ENCODE assay signal across 24 cellular contexts in the genomic region with DNA sequence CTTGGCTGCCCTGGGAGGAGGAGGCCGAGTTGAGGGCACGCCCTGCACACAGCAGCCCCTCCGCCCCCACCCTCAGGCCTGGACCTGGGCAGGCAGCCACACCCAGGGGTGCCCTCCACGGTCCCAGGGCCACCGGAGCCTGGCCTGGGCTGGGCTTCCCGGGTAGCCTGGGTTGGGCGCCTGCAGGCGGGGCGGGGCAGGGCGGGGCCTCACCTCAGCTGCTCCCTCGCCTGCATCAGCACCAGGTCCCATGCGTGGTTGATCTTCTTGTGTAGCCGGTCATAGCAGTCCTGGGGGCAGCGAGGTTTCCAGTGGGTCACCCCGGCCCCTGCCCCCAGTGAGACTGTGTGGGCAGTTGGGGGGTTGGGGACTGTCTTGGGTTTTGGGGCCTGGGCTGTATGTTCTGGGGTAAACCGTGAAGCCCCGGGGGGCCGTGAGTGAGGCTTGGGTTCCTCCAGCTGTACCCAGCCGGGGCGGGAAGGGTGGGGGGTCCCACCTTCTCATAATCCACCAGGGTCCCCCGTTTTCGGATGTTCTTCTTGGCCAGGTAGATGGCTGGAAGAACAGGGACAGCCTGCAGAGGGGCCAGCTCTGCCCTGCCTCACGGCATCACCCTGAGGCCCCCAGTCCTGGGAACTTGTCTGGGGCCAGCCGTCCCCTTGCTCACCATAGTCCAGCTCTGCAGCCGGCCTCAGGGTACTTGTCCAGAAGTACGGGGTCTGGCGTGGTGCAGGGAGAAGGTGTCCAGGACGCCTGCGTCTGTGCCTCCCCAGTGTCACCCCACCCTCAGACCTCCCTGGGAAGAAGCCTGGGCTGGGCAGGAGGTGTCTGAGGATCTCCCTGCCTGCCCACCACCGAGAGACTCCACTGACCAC. TPM values are rescaled to one million over a fixed set of nuclear protein-coding genes. Genes with fewer than 3 reads are reported as not detected.
DNase-seq lines count a peak whose midpoint lies in the region; ATAC-seq, FAIRE-seq and TF ChIP-seq lines count a peak whose summit lies in the region.
"Had no signal": no experiment of that assay in that cellular context is flagged by ENCODE, and none has a peak within 500 bp of the region (broad histone marks: within the 10 kb centered on the region; RNA-seq: fewer than 3 reads in every experiment).

No MANE protein-coding gene starts in this region.

- peaks cover 3% of the 10 kb centered on the region for H3K27me3 Mint-ChIP-seq in activated T-helper 17 cell treated with anti-CD3 and anti-CD28 coated beads, Interleukin-2, amount 50 U/mL, for 72 hours
- H3K27me3 Mint-ChIP-seq in H9 (ENCODE audit: low read depth), result peaks cover 37% of the 10 kb centered on the region

- H2AK5ac ChIP-seq in neuronal stem cell (ENCODE audit: low read depth, low read length) (peak overlapping the region; percentile 99), H9 (ENCODE audit: insufficient read length, low read length) (no peak overlapping the region)

- H3K23ac ChIP-seq in neuronal stem cell (ENCODE audit: low read depth, low read length, poor library complexity) (peak overlapping the region; percentile 73), H9 (ENCODE audit: insufficient read length, low read depth, low read length) (no peak overlapping the region)

- H3K23me2 ChIP-seq in H9 (ENCODE audit: insufficient read length, low read depth, low read length, poor library complexity, severe bottlenecking), result peaks cover 5% of the 10 kb centered on the region

- H3K27me3 ChIP-seq in Karpas-422 (ENCODE audit: low read length) (no peaks in the 10 kb centered on the region), neuronal stem cell (ENCODE audit: control insufficient read depth in 3 of 3, insufficient read depth in 3 of 3, low read depth in 1 of 3, low read length in 3 of 3) (peaks cover 3 to 47% (median 30%) of the 10 kb centered on the region in 3 experiments), H9 (ENCODE audit: insufficient read depth, low read length) (peaks cover 3% of the 10 kb centered on the region; the same call in 1 of the 2 replicates)

- H4K20me1 ChIP-seq in Karpas-422 (ENCODE audit: insufficient read depth, low read depth, low read length) (no peaks in the 10 kb centered on the region), H9 (ENCODE audit: control insufficient read depth, insufficient read depth, insufficient read length) (no peaks in the 10 kb centered on the region)

- H3K79me1 ChIP-seq in neuronal stem cell (ENCODE audit: low read depth, low read length), result no peaks in the 10 kb centered on the region
- H3K79me1 ChIP-seq in H9 (ENCODE audit: insufficient read depth, low read depth, low read length, poor library complexity, severe bottlenecking), result no peaks in the 10 kb centered on the region

- H2BK5ac ChIP-seq in neuronal stem cell (ENCODE audit: low read length) (no peak overlapping the region), H9 (ENCODE audit: insufficient read length, low read length) (no peak overlapping the region)

- H4K91ac ChIP-seq in neuronal stem cell (ENCODE audit: low read depth, low read length, poor library complexity), result no peak overlapping the region
- no peak overlapping the region for H4K91ac ChIP-seq in H9 (ENCODE audit: insufficient read length, low read depth, low read length)

- no peak overlapping the region for H3K27ac Mint-ChIP-seq in activated T-helper 17 cell treated with anti-CD3 and anti-CD28 coated beads, Interleukin-2, amount 50 U/mL, for 72 hours
- H3K27ac Mint-ChIP-seq in H9, result no peak overlapping the region
- H3K27ac Mint-ChIP-seq: IgD-negative memory B cell; stimulated activated naive B cell treated with anti-CD40 and anti-IgM and Interleukin-4, amounts not matched to agents 10 μg/mL and 1 μg/mL and 100 μg/mL, for 72 hours; type B pancreatic cell had no signal

- FAIRE-seq in GM12892 (lab: Jason Lieb, UNC), result no peak
- FAIRE-seq: endothelial cell of umbilical vein, RCC 7860 had no signal

- no peak overlapping the region for H2BK120ac ChIP-seq in neuronal stem cell (ENCODE audit: low read depth, low read length)
- H2BK120ac ChIP-seq in H9 (ENCODE audit: low read depth, low read length, poor library complexity, severe bottlenecking), result no peak overlapping the region

- no peak overlapping the region for H3K14ac ChIP-seq in neuronal stem cell (ENCODE audit: low read length)
- no peak overlapping the region for H3K14ac ChIP-seq in H9 (ENCODE audit: insufficient read depth, low read length)

- no peak overlapping the region for H3K4ac ChIP-seq in neuronal stem cell (ENCODE audit: low read length)
- no peak overlapping the region for H3K4ac ChIP-seq in H9 (ENCODE audit: low read depth, low read length)

- no peaks in the 10 kb centered on the region for H3K4me1 Mint-ChIP-seq in activated T-helper 17 cell treated with anti-CD3 and anti-CD28 coated beads, Interleukin-2, amount 50 U/mL, for 72 hours
- H3K4me1 Mint-ChIP-seq in H9, result peaks cover 0 to 2% of the 10 kb centered on the region in 2 experiments; a peak in 1 of 4 replicates

- peaks cover 6% of the 10 kb centered on the region for H3K4me1 ChIP-seq in Karpas-422 (ENCODE audit: low read length)
- H3K4me1 ChIP-seq in neuronal stem cell (ENCODE audit: control insufficient read depth in 2 of 2, insufficient read depth in 1 of 2, low read depth in 1 of 2, low read length in 2 of 2), result peaks cover 5 to 6% of the 10 kb centered on the region in 2 donors
- no peaks in the 10 kb centered on the region for H3K4me1 ChIP-seq in H9 (ENCODE audit: insufficient read depth, low read length)
- H3K4me1 ChIP-seq: parathyroid adenoma had no signal

- H3K4me3 ChIP-seq in Karpas-422 (ENCODE audit: low read length) (peak overlapping the region; percentile 44; the same call in 1 of the 2 replicates), neuronal stem cell (ENCODE audit: low read length in 2 of 2) (no peak overlapping the region)
- H3K4me3 ChIP-seq: cardiac muscle cell, lung had no signal

- peak overlapping the region; percentile 60 for H3K4me2 ChIP-seq in Karpas-422 (ENCODE audit: low read depth, low read length, poor library complexity, severe bottlenecking)
- no peak overlapping the region for H3K4me2 ChIP-seq in neuronal stem cell (ENCODE audit: insufficient read depth, low read length, poor library complexity, severe bottlenecking)
- no peak overlapping the region for H3K4me2 ChIP-seq in H9 (ENCODE audit: insufficient read depth, insufficient read length, low read length)

- no peaks in the 10 kb centered on the region for H3K9me2 ChIP-seq in Karpas-422 (replicated peaks; ENCODE audit: insufficient read depth, low read length)

- TF ChIP-seq POLR2A in GM12892 (IDR thresholded peaks at IDR 0.05; ENCODE audit: low read depth, low read length), result no peak

- no peaks in the 10 kb centered on the region for H3K9me3 Mint-ChIP-seq in activated T-helper 17 cell treated with anti-CD3 and anti-CD28 coated beads, Interleukin-2, amount 50 U/mL, for 72 hours
- no peaks in the 10 kb centered on the region; a peak in 1 of 5 replicates for H3K9me3 Mint-ChIP-seq in H9
- H3K9me3 Mint-ChIP-seq: IgD-negative memory B cell; stimulated activated naive B cell treated with anti-CD40 and anti-IgM and Interleukin-4, amounts not matched to agents 10 μg/mL and 1 μg/mL and 100 μg/mL, for 72 hours; type B pancreatic cell had no signal

- H2AFZ ChIP-seq in Karpas-422 (ENCODE audit: low read length), result no peak overlapping the region
- H2AFZ ChIP-seq in neuronal stem cell (ENCODE audit: low read length), result no peak overlapping the region
- no peak overlapping the region for H2AFZ ChIP-seq in H9 (ENCODE audit: low read length)
- H2AFZ ChIP-seq: parathyroid adenoma had no signal

- H4K8ac ChIP-seq in neuronal stem cell (ENCODE audit: low read depth, low read length) (no peak overlapping the region), H9 (replicated peaks; ENCODE audit: insufficient read length, low read depth, low read length) (no peak overlapping the region)

- H3K9ac ChIP-seq in Karpas-422 (ENCODE audit: low read length), result no peak overlapping the region
- H3K9ac ChIP-seq in neuronal stem cell (ENCODE audit: low read depth, low read length, poor library complexity), result no peak overlapping the region
- H3K9ac ChIP-seq in H9 (ENCODE audit: extremely low read depth, insufficient read length, low read length), result no peak overlapping the region
- H3K9ac ChIP-seq: parathyroid adenoma had no signal

- H3K18ac ChIP-seq in neuronal stem cell (ENCODE audit: low read length) (no peak overlapping the region), H9 (ENCODE audit: insufficient read length, low read depth, low read length) (no peak overlapping the region)

- H2BK12ac ChIP-seq in neuronal stem cell (ENCODE audit: low read length) (no peak overlapping the region), H9 (ENCODE audit: insufficient read length, low read depth, low read length) (no peak overlapping the region)

- DNase-seq in GM12892 (ENCODE audit: insufficient read length), result peak; percentile 43
- DNase-seq in Karpas-422, result peak; percentile 68
- DNase-seq in neuronal stem cell (ENCODE audit: low spot score), result no peak
- no peak for DNase-seq in H9
- DNase-seq in HuH-7 (ENCODE audit: low spot score), result no peak
- no peak for DNase-seq in activated naive CD4-positive, alpha-beta T cell treated with anti-CD3 and anti-CD28 coated beads, Interleukin-2, amount 50 U/mL, for 16 hours
- DNase-seq in NCI-H1694 treated with DMSO at 0.1 percent for 48 hours (lab: John Stamatoyannopoulos, UW), result no peak
- DNase-seq: activated effector memory CD4-positive, alpha-beta T cell treated with anti-CD3 and anti-CD28 coated beads, Interleukin-2, amount 50 U/mL, for 16 hours; dermis blood vessel endothelial cell; EL; NCI-H1092; NCI-H2081 treated with DMSO at 0.1 percent for 48 hours; stimulated activated naive B cell treated with anti-CD40 and anti-IgM and Interleukin-4, amounts not matched to agents 10 μg/mL and 1 μg/mL and 100 μg/mL, for 72 hours had no signal

- H3K56ac ChIP-seq in H9 (ENCODE audit: insufficient read length, low read depth, low read length), result no peak overlapping the region

- ATAC-seq in activated T-helper 17 cell treated with anti-CD3 and anti-CD28 coated beads, Interleukin-2, amount 50 U/mL, for 72 hours (replicated peaks), result peak; percentile 37
- ATAC-seq: sciatic nerve; stimulated activated naive B cell treated with anti-CD40 and anti-IgM and Interleukin-4, amounts not matched to agents 10 μg/mL and 1 μg/mL and 100 μg/mL, for 72 hours had no signal

- H3K36me3 ChIP-seq in Karpas-422 (ENCODE audit: insufficient read depth, low read length) (no peaks in the 10 kb centered on the region), neuronal stem cell (replicated peaks in 1 of 2; ENCODE audit: control insufficient read depth in 2 of 2, insufficient read depth in 2 of 2, low read length in 2 of 2) (no peaks in the 10 kb centered on the region)
- H3K36me3 ChIP-seq: cardiac muscle cell had no signal

- no peaks in the 10 kb centered on the region for H3K79me2 ChIP-seq in Karpas-422 (ENCODE audit: low read length)
- H3K79me2 ChIP-seq in H9 (ENCODE audit: insufficient read depth, low read length), result no peaks in the 10 kb centered on the region
- H3K79me2 ChIP-seq: parathyroid adenoma had no signal

- H3K4me3 Mint-ChIP-seq in activated T-helper 17 cell treated with anti-CD3 and anti-CD28 coated beads, Interleukin-2, amount 50 U/mL, for 72 hours, result no peak overlapping the region
- H3K4me3 Mint-ChIP-seq in H9, result no peak overlapping the region; a peak in 1 of 5 replicates
- H3K4me3 Mint-ChIP-seq: type B pancreatic cell had no signal

- H2BK20ac ChIP-seq in H9 (ENCODE audit: low read depth, low read length, poor library complexity, severe bottlenecking), result no peak overlapping the region

- no peaks in the 10 kb centered on the region for H3K9me3 ChIP-seq in Karpas-422 (ENCODE audit: low read length)
- H3K9me3 ChIP-seq in neuronal stem cell (replicated peaks in 1 of 2; ENCODE audit: control insufficient read depth in 2 of 2, insufficient read depth in 1 of 2, low read depth in 1 of 2, low read length in 2 of 2), result no peaks in the 10 kb centered on the region
- no peaks in the 10 kb centered on the region for H3K9me3 ChIP-seq in H9 (ENCODE audit: control insufficient read depth, low read depth, low read length)

- H3K27ac ChIP-seq in Karpas-422 (ENCODE audit: low read length) (no peak overlapping the region), neuronal stem cell (replicated peaks; ENCODE audit: low read length) (no peak overlapping the region), H9 (ENCODE audit: insufficient read length, low read depth, low read length) (no peak overlapping the region)
- H3K27ac ChIP-seq: cardiac muscle cell, parathyroid adenoma had no signal

- WGBS in neuronal stem cell (ENCODE audit: extremely low coverage in 2 of 2, insufficient read length in 2 of 2, insufficient replicate concordance in 1 of 2), 2 donors, result no CpG with 5 or more reads among the region's 30 CpGs
- no CpG with 5 or more reads among the region's 30 CpGs for WGBS in H9 (ENCODE audit: extremely low coverage, insufficient read length, low lambda C conversion rate)

- H3T11ph ChIP-seq in H9 (ENCODE audit: low read length), result no peak overlapping the region

- H4K5ac ChIP-seq in H9 (ENCODE audit: insufficient read length, low read depth, low read length), result no peak overlapping the region

- no peaks in the 10 kb centered on the region for H3K36me3 Mint-ChIP-seq in activated T-helper 17 cell treated with anti-CD3 and anti-CD28 coated beads, Interleukin-2, amount 50 U/mL, for 72 hours (ENCODE audit: low read depth)
- no peaks in the 10 kb centered on the region for H3K36me3 Mint-ChIP-seq in H9 (ENCODE audit: insufficient read depth in 1 of 3, low read depth in 3 of 3)
- H3K36me3 Mint-ChIP-seq: IgD-negative memory B cell; stimulated activated naive B cell treated with anti-CD40 and anti-IgM and Interleukin-4, amounts not matched to agents 10 μg/mL and 1 μg/mL and 100 μg/mL, for 72 hours; type B pancreatic cell had no signal

- no peak for TF ChIP-seq CTCF in H9 (conservative IDR thresholded peaks at IDR 0.05)

- H2BK15ac ChIP-seq in neuronal stem cell (ENCODE audit: low read length) (peak overlapping the region; percentile 67), H9 (ENCODE audit: low read depth, low read length) (no peak overlapping the region)

RNA-seq across cellular contexts. Expression of a gene that starts 2.0 kb away (rescaled TPM):
- 0.08 TPM for polyA plus RNA-seq in GM12892 (2012; ENCODE audit: missing spikeins)
- not detected in 2 replicates for total RNA-seq in Karpas-422 (2014; rRNA removed; shearing (Covaris generic); ENCODE audit: low replicate concordance)
- under 1 TPM in 1 of 2 donors, not detected in 1; 0.11 TPM for total RNA-seq in activated T-helper 17 cell treated with anti-CD3 and anti-CD28 coated beads, Interleukin-2, amount 50 U/mL, for 72 hours
- 1.7 TPM for polyA plus RNA-seq in neuronal stem cell (2013, experiment 1 of 2)
- polyA plus RNA-seq in neuronal stem cell (2013, experiment 2 of 2), result 1.5 TPM
- 2.9 and 3.4 TPM in 2 replicates for total RNA-seq in H9 (2021)
- total RNA-seq: H4 had no signal
- polyA plus RNA-seq: IgD-negative memory B cell had no signal

RNA-seq across cellular contexts. Expression of a gene that starts 6.6 kb away (rescaled TPM):
- not detected for polyA plus RNA-seq in GM12892 (2012; ENCODE audit: missing spikeins)
- total RNA-seq in Karpas-422 (2014; rRNA removed; shearing (Covaris generic); ENCODE audit: low replicate concordance), result 2.7 and 3.1 TPM in 2 replicates
- not detected for total RNA-seq in activated T-helper 17 cell treated with anti-CD3 and anti-CD28 coated beads, Interleukin-2, amount 50 U/mL, for 72 hours
- polyA plus RNA-seq in neuronal stem cell (2013, experiment 1 of 2), result 0.85 TPM
- 0.89 TPM for polyA plus RNA-seq in neuronal stem cell (2013, experiment 2 of 2)
- 4.2 and 5.9 TPM in 2 replicates for total RNA-seq in H9 (2021)
- total RNA-seq: fibroblast of villous mesenchyme, H4 had no signal
- polyA plus RNA-seq: IgD-negative memory B cell had no signal

RNA-seq across cellular contexts. Expression of a gene that starts 9.2 kb away (rescaled TPM):
- polyA plus RNA-seq in GM12892 (2012; ENCODE audit: missing spikeins), result not detected
- 0.71 TPM in 1 of 2 replicates, not detected in the other for total RNA-seq in Karpas-422 (2014; rRNA removed; shearing (Covaris generic); ENCODE audit: low replicate concordance)
- total RNA-seq in activated T-helper 17 cell treated with anti-CD3 and anti-CD28 coated beads, Interleukin-2, amount 50 U/mL, for 72 hours, result not detected
- polyA plus RNA-seq in neuronal stem cell (2013, experiment 1 of 2), result 0.43 TPM
- polyA plus RNA-seq in neuronal stem cell (2013, experiment 2 of 2), result 0.42 TPM
- total RNA-seq in H9 (2021), result 1.1 and 1.4 TPM in 2 replicates
- total RNA-seq: endothelial cell of umbilical vein, H4 had no signal
- polyA plus RNA-seq: IgD-negative memory B cell had no signal

RNA-seq across cellular contexts. Expression of a gene that starts 39.2 kb away (rescaled TPM):
- polyA plus RNA-seq in GM12892 (2012; ENCODE audit: missing spikeins), result 24.5 TPM
- total RNA-seq in Karpas-422 (2014; rRNA removed; shearing (Covaris generic); ENCODE audit: low replicate concordance), result 12.2 and 24.5 TPM in 2 replicates
- total RNA-seq in activated T-helper 17 cell treated with anti-CD3 and anti-CD28 coated beads, Interleukin-2, amount 50 U/mL, for 72 hours, result 1 to 10 TPM; 4.0 to 6.8 TPM
- 116 TPM for polyA plus RNA-seq in neuronal stem cell (2013, experiment 1 of 2)
- polyA plus RNA-seq in neuronal stem cell (2013, experiment 2 of 2), result 123 TPM
- total RNA-seq in H9 (2021), result 94.9 and 98.8 TPM in 2 replicates

RNA-seq across cellular contexts. Expression of a gene that starts 44.5 kb away (rescaled TPM):
- 44.1 TPM for polyA plus RNA-seq in GM12892 (2012; ENCODE audit: missing spikeins)
- 85.6 and 110 TPM in 2 replicates for total RNA-seq in Karpas-422 (2014; rRNA removed; shearing (Covaris generic); ENCODE audit: low replicate concordance)
- 10 to 100 TPM; 54.8 to 65.4 TPM for total RNA-seq in activated T-helper 17 cell treated with anti-CD3 and anti-CD28 coated beads, Interleukin-2, amount 50 U/mL, for 72 hours
- polyA plus RNA-seq in neuronal stem cell (2013, experiment 1 of 2), result 157 TPM
- 156 TPM for polyA plus RNA-seq in neuronal stem cell (2013, experiment 2 of 2)
- 128 and 137 TPM in 2 replicates for total RNA-seq in H9 (2021)

Comparison
In these comparisons a context has a peak if more than half of its experiments do, and no peak if none do; other contexts are left out.
1. DNase-seq: peak in GM12892 (single experiment) and Karpas-422 (single experiment); none in neuronal stem cell (single experiment), H9 (single experiment), HuH-7 (single experiment), activated naive CD4-positive, alpha-beta T cell treated with anti-CD3 and anti-CD28 coated beads, Interleukin-2, amount 50 U/mL, for 16 hours (single experiment) and NCI-H1694 treated with DMSO at 0.1 percent for 48 hours (single experiment).